Comparison of ENCODE assay signal across 12 cellular contexts in the genomic region with DNA sequence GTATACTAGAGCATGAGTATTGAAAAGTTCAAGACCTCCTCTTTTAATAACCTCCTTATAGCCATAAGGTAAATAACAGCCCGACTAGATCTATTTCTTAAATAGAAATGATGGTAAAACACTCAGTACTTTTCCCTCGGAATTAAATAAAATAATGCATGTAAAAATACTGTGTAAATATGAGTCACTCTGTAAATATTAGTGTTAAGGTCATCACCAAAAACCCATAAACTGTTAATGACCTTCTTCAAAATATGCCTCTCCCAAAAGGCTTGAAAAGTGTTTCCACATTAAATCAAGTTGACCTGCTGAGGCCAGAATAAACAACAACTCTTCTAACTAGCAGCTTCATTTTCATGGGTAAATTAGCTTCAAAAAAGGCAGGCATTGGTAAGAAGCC. TPM values are rescaled to one million over a fixed set of nuclear protein-coding genes. Genes with fewer than 3 reads are reported as not detected.
A peak's percentile ranks its signal among the peaks of the same experiment; 100 is the strongest.
DNase-seq lines count a peak whose midpoint lies in the region; ATAC-seq, FAIRE-seq and TF ChIP-seq lines count a peak whose summit lies in the region.
"Had no signal": no experiment of that assay in that cellular context is flagged by ENCODE, and none has a peak within 500 bp of the region (broad histone marks: within the 10 kb centered on the region; RNA-seq: fewer than 3 reads in every experiment).

No MANE protein-coding gene starts in this region.

- H3K27me3 Mint-ChIP-seq in nephron (ENCODE audit: low read depth), result peaks cover 3% of the 10 kb centered on the region

- no peaks in the 10 kb centered on the region for H3K27me3 ChIP-seq in PC-3 (ENCODE audit: low read length)

- no peaks in the 10 kb centered on the region for H3K36me3 Mint-ChIP-seq in nephron (ENCODE audit: low read depth)

- H3K4me1 Mint-ChIP-seq in nephron, result peaks cover 15% of the 10 kb centered on the region
- H3K4me1 Mint-ChIP-seq: activated B cell treated with CpG ODN at 0.5 μM for 24 hours had no signal

- peak overlapping the region; percentile 81 for H3K4me2 ChIP-seq in PC-3 (ENCODE audit: low read length)

- POLR2A ChIA-PET in PC-3 (lab: Charles Lee; ENCODE audit: unreplicated experiment), result interaction anchor here (0.7 kb wide), 1 partner anchor 28 kb away, joined by 7 read pairs; no protein-coding TSS in a partner anchor

- peak; percentile 32 for DNase-seq in Daoy (ENCODE audit: low read depth)
- DNase-seq in PC-3, result peak; percentile 89
- DNase-seq in NCI-H187 treated with DMSO at 0.1 percent for 48 hours (lab: John Stamatoyannopoulos, UW), result no peak
- no peak for DNase-seq in activated CD4-positive, alpha-beta T cell treated with anti-CD3 and anti-CD28 coated beads, Interleukin-2, amount 50 U/mL, for 1 hour
- DNase-seq: activated B cell treated with CpG ODN at 0.5 μM for 24 hours; activated effector memory CD4-positive, alpha-beta T cell treated with anti-CD3 and anti-CD28 coated beads, Interleukin-2, amount 50 U/mL, for 16 hours; NCI-H1694 treated with DMSO at 0.1 percent for 48 hours had no signal

- FAIRE-seq in endometrium (lab: Jason Lieb, UNC), result peak; percentile 29
- FAIRE-seq: GM12891 had no signal

- H3K27ac Mint-ChIP-seq in nephron, result peak overlapping the region; percentile 58 to 76 (median 63)
- H3K27ac Mint-ChIP-seq: activated B cell treated with CpG ODN at 0.5 μM for 24 hours had no signal

- H2AFZ ChIP-seq in PC-3 (ENCODE audit: low read length), result no peak overlapping the region

- no peaks in the 10 kb centered on the region for H3K79me2 ChIP-seq in PC-3 (ENCODE audit: low read length)

- H3K36me3 ChIP-seq in PC-3 (ENCODE audit: low read depth, low read length), result no peaks in the 10 kb centered on the region

- no TSS peak for BruUV-seq in PC-3 (replicated peaks; lab: Mats Ljungman, UMichigan)

- H3K4me3 ChIP-seq in PC-3 (ENCODE audit: low read length), result peak overlapping the region; percentile 50

- intact Hi-C loops in PC-3 (cut with micrococcal nuclease), result loop anchor here (1.0 to 2.0 kb wide), 2 partner anchors 8 to 50 kb away; no protein-coding TSS in a partner anchor

- TF ChIP-seq CTCF in PC-3 (conservative IDR thresholded peaks at IDR 0.05; ENCODE audit: low read depth, low read length) (no peak), nephron (IDR thresholded peaks at IDR 0.05; ENCODE audit: unreplicated experiment in 3 of 3) (no peak)

- no peaks in the 10 kb centered on the region for H3K9me3 Mint-ChIP-seq in nephron
- H3K9me3 Mint-ChIP-seq: activated B cell treated with CpG ODN at 0.5 μM for 24 hours had no signal

- ATAC-seq in PC-3 (peak; percentile 57), HG02642 (IDR thresholded peaks at IDR 0.05; ENCODE audit: poor library complexity, unreplicated experiment) (no peak), GM19395 (IDR thresholded peaks at IDR 0.05; ENCODE audit: unreplicated experiment) (no peak)

- H3K27ac ChIP-seq in PC-3 (ENCODE audit: low read length), result peak overlapping the region; percentile 98

- peak overlapping the region; percentile 91 for H3K9ac ChIP-seq in PC-3 (ENCODE audit: low read length)

- H4K20me1 ChIP-seq in PC-3 (ENCODE audit: low read length), result no peaks in the 10 kb centered on the region

- no peaks in the 10 kb centered on the region for H3K9me3 ChIP-seq in PC-3 (ENCODE audit: low read length)

- no peaks in the 10 kb centered on the region for H3K9me2 ChIP-seq in PC-3 (replicated peaks; ENCODE audit: low read length)

- H3F3A ChIP-seq in PC-3 (ENCODE audit: low read length, unreplicated experiment), result peaks cover 18% of the 10 kb centered on the region

- CTCF ChIA-PET in PC-3 (lab: Charles Lee), result interaction anchor here (0.7 kb wide), 1 partner anchor 25 kb away, joined by 7 read pairs; no protein-coding TSS in a partner anchor

- H3K4me3 Mint-ChIP-seq in nephron, result no peak overlapping the region
- H3K4me3 Mint-ChIP-seq: activated B cell treated with CpG ODN at 0.5 μM for 24 hours had no signal

- H3K4me1 ChIP-seq in PC-3 (ENCODE audit: insufficient read depth, low read length), result peaks cover 72% of the 10 kb centered on the region

RNA-seq across cellular contexts. Expression of a gene that starts 25.3 kb away (rescaled TPM):
- 550 and 605 TPM in 2 replicates for total RNA-seq in Daoy (2014; rRNA removed; shearing (Covaris generic))
- total RNA-seq in PC-3 (2014; rRNA removed), result 389 and 626 TPM in 2 replicates

Comparison
In these comparisons a context has a peak if more than half of its experiments do, and no peak if none do; other contexts are left out.
1. DNase-seq: peak in Daoy (single experiment) and PC-3 (single experiment); none in NCI-H187 treated with DMSO at 0.1 percent for 48 hours (single experiment) and activated CD4-positive, alpha-beta T cell treated with anti-CD3 and anti-CD28 coated beads, Interleukin-2, amount 50 U/mL, for 1 hour (single experiment).